In the genomic region with DNA sequence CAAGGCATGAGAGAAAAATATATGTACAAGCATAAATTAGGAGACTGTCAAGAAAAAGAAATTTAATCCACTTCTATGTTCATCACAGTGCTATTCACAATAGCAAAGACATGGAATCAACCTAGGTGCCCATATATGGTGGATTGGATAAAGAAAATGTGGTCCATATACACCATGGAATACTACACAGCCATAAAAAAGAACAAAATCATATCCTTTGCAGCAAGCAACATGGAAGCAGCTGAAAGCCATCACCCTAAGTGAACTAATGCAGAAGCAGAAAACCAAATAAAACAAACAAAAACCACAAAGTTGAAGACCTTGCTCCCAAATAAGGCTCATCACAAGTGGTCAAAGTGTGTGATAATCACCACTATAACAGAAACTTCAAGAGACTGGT, we compare ENCODE assay signal across 36 cellular contexts.
"Had no signal": no experiment of that assay in that cellular context is flagged by ENCODE, and none has a peak within 500 bp of the region (broad histone marks: within the 10 kb centered on the region; RNA-seq: fewer than 3 reads in every experiment).

No MANE protein-coding gene starts in this region.

- H3K27me3 ChIP-seq: adrenal gland, body of pancreas, brain microvascular endothelial cell, breast epithelium had no signal

- H3K9me3 ChIP-seq: adrenal gland, body of pancreas, breast epithelium had no signal

- FAIRE-seq: astrocyte, TTC549 had no signal

- H3K27me3 Mint-ChIP-seq: activated B cell treated with CpG ODN at 0.5 μM for 24 hours; activated CD4-positive, alpha-beta memory T cell treated with anti-CD3 and anti-CD28 coated beads, Interleukin-2, amount 10 ng/mL, durations not matched to agents 7 days and 5 days; activated CD4-positive, alpha-beta T cell treated with anti-CD3 and anti-CD28 coated beads, Interleukin-2, amount 10 ng/mL, durations not matched to agents 24 days and 14 days; activated CD8-positive, alpha-beta memory T cell treated with anti-CD3 and anti-CD28 coated beads, Interleukin-2, amount 10 ng/mL, durations not matched to agents 7 days and 5 days; activated naive CD8-positive, alpha-beta T cell treated with anti-CD3 and anti-CD28 coated beads for 36 hours; activated T-cell treated with anti-CD3 and anti-CD28 coated beads, Interleukin-2, amount 50 U/mL, for 24 hours; activated T-helper 17 cell treated with anti-CD3 and anti-CD28 coated beads, Interleukin-2, amount 50 U/mL, for 72 hours; T-cell had no signal

- H3K36me3 ChIP-seq: adrenal gland, breast epithelium had no signal

- ATAC-seq: activated CD8-positive, alpha-beta memory T cell treated with anti-CD3 and anti-CD28 coated beads, Interleukin-2, amount 10 ng/mL, durations not matched to agents 7 days and 5 days; activated CD8-positive, alpha-beta T cell treated with anti-CD3 and anti-CD28 coated beads, Interleukin-2, amount 10 ng/mL, durations not matched to agents 7 days and 5 days; activated naive CD4-positive, alpha-beta T cell treated with anti-CD3 and anti-CD28 coated beads, Interleukin-2, amount 50 U/mL, for 72 hours; activated T-cell treated with anti-CD3 and anti-CD28 coated beads, Interleukin-2, amount 50 U/mL, for 72 hours; activated T-helper 17 cell treated with anti-CD3 and anti-CD28 coated beads, Interleukin-2, amount 50 U/mL, for 72 hours; body of pancreas; T-cell had no signal

- H3K27ac Mint-ChIP-seq: activated B cell treated with CpG ODN at 0.5 μM for 24 hours; activated CD4-positive, alpha-beta memory T cell treated with anti-CD3 and anti-CD28 coated beads, Interleukin-2, amount 10 ng/mL, durations not matched to agents 7 days and 5 days; activated CD4-positive, alpha-beta T cell treated with anti-CD3 and anti-CD28 coated beads, Interleukin-2, amount 10 ng/mL, durations not matched to agents 24 days and 14 days; activated CD8-positive, alpha-beta memory T cell treated with anti-CD3 and anti-CD28 coated beads, Interleukin-2, amount 10 ng/mL, durations not matched to agents 7 days and 5 days; activated CD8-positive, alpha-beta T cell treated with anti-CD3 and anti-CD28 coated beads, Interleukin-2, amount 10 ng/mL, durations not matched to agents 7 days and 5 days; activated naive CD4-positive, alpha-beta T cell treated with anti-CD3 and anti-CD28 coated beads for 36 hours; activated naive CD4-positive, alpha-beta T cell treated with anti-CD3 and anti-CD28 coated beads, Interleukin-2, amount 50 U/mL, for 72 hours; activated naive CD8-positive, alpha-beta T cell treated with anti-CD3 and anti-CD28 coated beads for 36 hours; activated T-cell treated with anti-CD3 and anti-CD28 coated beads, Interleukin-2, amount 50 U/mL, for 24 hours; activated T-cell treated with anti-CD3 and anti-CD28 coated beads, Interleukin-2, amount 50 U/mL, for 72 hours; activated T-helper 1 cell treated with anti-CD3 and anti-CD28 coated beads, Interleukin-12 subunit alpha, Interleukin-12 subunit beta, Interleukin-2, Interleukin-4 antibody, amounts not matched to agents 30 ng/mL and 10 ng/mL and 1 ng/mL, durations not matched to agents 14 hours and 24 hours and 36 hours; activated T-helper 17 cell treated with anti-CD3 and anti-CD28 coated beads, Interleukin-2, amount 50 U/mL, for 72 hours; T-cell; T-helper 2 cell treated with Interferon-gamma antibody and Interleukin-4, amounts not matched to agents 5 μg/mL and 100 μg/mL, for 36 hours had no signal

- H3K4me1 ChIP-seq: adrenal gland, body of pancreas, breast epithelium had no signal

- DNase-seq: activated B cell treated with CpG ODN at 0.5 μM for 24 hours; activated CD4-positive, alpha-beta memory T cell treated with anti-CD3 and anti-CD28 coated beads, Interleukin-2, amount 10 ng/mL, durations not matched to agents 7 days and 5 days; activated CD4-positive, alpha-beta T cell treated with anti-CD3 and anti-CD28 coated beads for 4 hours; activated CD4-positive, alpha-beta T cell treated with anti-CD3 and anti-CD28 coated beads, Interleukin-2, amount 10 ng/mL, durations not matched to agents 24 days and 14 days; activated CD4-positive, alpha-beta T cell treated with anti-CD3 and anti-CD28 coated beads, Interleukin-2, amount 50 U/mL, for 1 hour; activated CD4-positive, alpha-beta T cell treated with anti-CD3 and anti-CD28 coated beads, Interleukin-2, amount 50 U/mL, for 48 hours; activated CD4-positive, CD25-positive, alpha-beta regulatory T cell treated with anti-CD3 and anti-CD28 coated beads, Interleukin-2, amount 50 U/mL, for 72 hours; activated CD8-positive, alpha-beta memory T cell treated with anti-CD3 and anti-CD28 coated beads for 24 hours; activated CD8-positive, alpha-beta memory T cell treated with anti-CD3 and anti-CD28 coated beads, Interleukin-2, amount 10 ng/mL, durations not matched to agents 7 days and 5 days; activated CD8-positive, alpha-beta memory T cell treated with anti-CD3 and anti-CD28 coated beads, Interleukin-2, amount 50 U/mL, for 48 hours; activated CD8-positive, alpha-beta T cell treated with anti-CD3 and anti-CD28 coated beads, Interleukin-2, amount 10 ng/mL, durations not matched to agents 7 days and 5 days; activated effector memory CD4-positive, alpha-beta T cell treated with anti-CD3 and anti-CD28 coated beads, Interleukin-2, amount 50 U/mL, for 16 hours; activated gamma-delta T cell treated with Interleukin-2 at 50 U/mL for 16 hours; activated naive CD4-positive, alpha-beta T cell; activated naive CD4-positive, alpha-beta T cell treated with anti-CD3 and anti-CD28 coated beads for 36 hours; activated naive CD4-positive, alpha-beta T cell treated with anti-CD3 and anti-CD28 coated beads, Interleukin-2, amount 50 U/mL, for 16 hours; activated naive CD8-positive, alpha-beta T cell treated with anti-CD3 and anti-CD28 coated beads for 36 hours; activated T-cell treated with anti-CD3 and anti-CD28 coated beads, Interleukin-2, amount 50 U/mL, for 24 hours; activated T-cell treated with anti-CD3 and anti-CD28 coated beads, Interleukin-2, amount 50 U/mL, for 72 hours; adrenal gland; amniotic stem cell; aorta; body of pancreas; brain microvascular endothelial cell; central memory CD4-positive, alpha-beta T cell; T-cell; T-helper 2 cell; T-helper 9 cell had no signal

- H3K4me1 Mint-ChIP-seq: activated B cell treated with CpG ODN at 0.5 μM for 24 hours; activated CD4-positive, alpha-beta memory T cell treated with anti-CD3 and anti-CD28 coated beads, Interleukin-2, amount 10 ng/mL, durations not matched to agents 7 days and 5 days; activated CD4-positive, alpha-beta T cell treated with anti-CD3 and anti-CD28 coated beads, Interleukin-2, amount 10 ng/mL, durations not matched to agents 24 days and 14 days; activated CD8-positive, alpha-beta memory T cell treated with anti-CD3 and anti-CD28 coated beads, Interleukin-2, amount 10 ng/mL, durations not matched to agents 7 days and 5 days; activated naive CD8-positive, alpha-beta T cell treated with anti-CD3 and anti-CD28 coated beads for 36 hours; activated T-helper 17 cell treated with anti-CD3 and anti-CD28 coated beads, Interleukin-2, amount 50 U/mL, for 72 hours; T-cell had no signal

- H3K4me3 ChIP-seq: adrenal gland, body of pancreas, breast epithelium had no signal

- H3K27ac ChIP-seq: adrenal gland, body of pancreas, brain microvascular endothelial cell, breast epithelium, VCaP had no signal

- H3K4me3 Mint-ChIP-seq: activated B cell treated with CpG ODN at 0.5 μM for 24 hours; activated CD4-positive, alpha-beta memory T cell treated with anti-CD3 and anti-CD28 coated beads, Interleukin-2, amount 10 ng/mL, durations not matched to agents 7 days and 5 days; activated CD4-positive, alpha-beta T cell treated with anti-CD3 and anti-CD28 coated beads, Interleukin-2, amount 10 ng/mL, durations not matched to agents 24 days and 14 days; activated CD8-positive, alpha-beta memory T cell treated with anti-CD3 and anti-CD28 coated beads, Interleukin-2, amount 10 ng/mL, durations not matched to agents 7 days and 5 days; activated CD8-positive, alpha-beta T cell treated with anti-CD3 and anti-CD28 coated beads, Interleukin-2, amount 10 ng/mL, durations not matched to agents 7 days and 5 days; activated naive CD4-positive, alpha-beta T cell treated with anti-CD3 and anti-CD28 coated beads for 36 hours; activated naive CD8-positive, alpha-beta T cell treated with anti-CD3 and anti-CD28 coated beads for 36 hours; activated T-cell treated with anti-CD3 and anti-CD28 coated beads, Interleukin-2, amount 50 U/mL, for 24 hours; activated T-cell treated with anti-CD3 and anti-CD28 coated beads, Interleukin-2, amount 50 U/mL, for 72 hours; activated T-helper 1 cell treated with anti-CD3 and anti-CD28 coated beads, Interleukin-12 subunit alpha, Interleukin-12 subunit beta, Interleukin-2, Interleukin-4 antibody, amounts not matched to agents 30 ng/mL and 10 ng/mL and 1 ng/mL, durations not matched to agents 14 hours and 24 hours and 36 hours; activated T-helper 17 cell treated with anti-CD3 and anti-CD28 coated beads, Interleukin-2, amount 50 U/mL, for 72 hours; T-cell; T-helper 2 cell treated with Interferon-gamma antibody and Interleukin-4, amounts not matched to agents 5 μg/mL and 100 μg/mL, for 36 hours had no signal
